13 cellular contexts compared by ENCODE assay signal in genomic region chr6:157222201-157222981, GRCh38.
A peak's percentile ranks its signal among the peaks of the same experiment; 100 is the strongest.
DNase-seq lines count a peak whose midpoint lies in the region; ATAC-seq, FAIRE-seq and TF ChIP-seq lines count a peak whose summit lies in the region.
"Had no signal": no experiment of that assay in that cellular context is flagged by ENCODE, and none has a peak within 500 bp of the region (broad histone marks: within the 10 kb centered on the region; RNA-seq: fewer than 3 reads in every experiment).

No MANE protein-coding gene starts in this region.

- H3K4me3 ChIP-seq in Caco-2 (ENCODE audit: low read depth, low read length) (no peak overlapping the region), pancreas (no peak overlapping the region)
- H3K4me3 ChIP-seq: left lung had no signal

- no peak overlapping the region for H3K27ac ChIP-seq in pancreas
- H3K27ac ChIP-seq: left lung had no signal

- WGBS in pancreas, 2 donors = 91 to 93% methylated on average over 17 of the region's 17 CpGs

- no peaks in the 10 kb centered on the region for H3K27me3 ChIP-seq in Caco-2 (replicated peaks; ENCODE audit: control insufficient read depth, insufficient read depth, low read length)
- no peaks in the 10 kb centered on the region for H3K27me3 ChIP-seq in pancreas
- H3K27me3 ChIP-seq: left lung had no signal

- TF ChIP-seq CTCF in CD14-positive monocyte (IDR thresholded peaks at IDR 0.05) (no peak), Caco-2 (IDR thresholded peaks at IDR 0.05; ENCODE audit: insufficient read depth in 1 of 2, low read depth in 1 of 2, low read length in 1 of 2, severe bottlenecking in 1 of 2, unreplicated experiment in 1 of 2) (no peak), pancreas (IDR thresholded peaks at IDR 0.05) (no peak)

- no peaks in the 10 kb centered on the region for H3K9me3 ChIP-seq in Caco-2
- no peaks in the 10 kb centered on the region for H3K9me3 ChIP-seq in pancreas
- H3K9me3 ChIP-seq: left lung had no signal

- DNase-seq in CD14-positive monocyte (ENCODE audit: low spot score) (no peak), Caco-2 (no peak), T-cell (peak in 2 of 34 experiments; percentile 5 to 13), mesenteric fat pad (ENCODE audit: low spot score) (peak; percentile 69), NCI-H2196 (lab: John Stamatoyannopoulos, UW; ENCODE audit: unreplicated experiment) (no peak), NCI-H2171 treated with DMSO at 0.1 percent for 48 hours (lab: John Stamatoyannopoulos, UW) (no peak), D341Med (ENCODE audit: low spot score) (no peak), pancreas (no peak)
- DNase-seq: DMS 273 treated with DMSO at 0.1 percent for 48 hours; effector memory CD4-positive, alpha-beta T cell; left lung; NCI-H748 treated with DMSO at 0.1 percent for 48 hours; stimulated activated naive CD4-positive, alpha-beta T cell treated with Interleukin-2 at 50 U/mL for 16 hours had no signal

- H3K27ac Mint-ChIP-seq in CD14-positive monocyte (peak overlapping the region in 4 of 7 donors; percentile 15 to 84 (median 62)), Caco-2 (ENCODE audit: unreplicated experiment) (peak overlapping the region; percentile 82), T-cell (peak overlapping the region in 1 of 2 donors; percentile 20)

- H3K4me1 Mint-ChIP-seq in CD14-positive monocyte (peaks cover 28% of the 10 kb centered on the region), Caco-2 (ENCODE audit: low read depth, unreplicated experiment) (peaks cover 19% of the 10 kb centered on the region), T-cell (peaks cover 39 to 54% (median 49%) of the 10 kb centered on the region in 3 donors)

- H3K27me3 Mint-ChIP-seq in CD14-positive monocyte (ENCODE audit: low read depth in 3 of 3) = peaks cover 26 to 43% (median 29%) of the 10 kb centered on the region in 3 donors
- no peaks in the 10 kb centered on the region for H3K27me3 Mint-ChIP-seq in Caco-2 (ENCODE audit: insufficient read depth, unreplicated experiment)
- H3K27me3 Mint-ChIP-seq in T-cell = no peaks in the 10 kb centered on the region

- no peak for ATAC-seq in T-cell (replicated peaks in 1 of 4)
- ATAC-seq in pancreas = no peak

- POLR2A ChIA-PET in Caco-2 (lab: Charles Lee) = no interaction called here
- POLR2A ChIA-PET in T-cell (lab: Charles Lee) = interaction anchor here (0.6 kb wide), 2 partner anchors 55 to 745 kb away, joined by 3 to 4 read pairs; no protein-coding TSS in a partner anchor

- H3K36me3 ChIP-seq in Caco-2 (ENCODE audit: control insufficient read depth, insufficient read depth, low read length) = 0 out of 2 replicates have a peak, but pooled peaks cover 2% of the 10 kb centered on the region
- no peaks in the 10 kb centered on the region for H3K36me3 ChIP-seq in pancreas
- H3K36me3 ChIP-seq: left lung had no signal

- FAIRE-seq in pancreas (lab: Jason Lieb, UNC) = no peak

- H3K4me1 ChIP-seq in Caco-2 (peaks cover 14% of the 10 kb centered on the region), pancreas (peaks cover 0 to 18% (median 6%) of the 10 kb centered on the region in 3 donors)

- BruUV-seq in Caco-2 (replicated peaks; lab: Mats Ljungman, UMichigan) = no TSS peak

- peaks cover 0 to 8% of the 10 kb centered on the region in 2 donors for H3K36me3 Mint-ChIP-seq in CD14-positive monocyte
- peaks cover 10% of the 10 kb centered on the region for H3K36me3 Mint-ChIP-seq in Caco-2 (ENCODE audit: insufficient read depth, unreplicated experiment)
- H3K36me3 Mint-ChIP-seq in T-cell = no peaks in the 10 kb centered on the region

- peaks cover 0 to 2% (median 0%) of the 10 kb centered on the region in 7 donors for H3K9me3 Mint-ChIP-seq in CD14-positive monocyte
- no peaks in the 10 kb centered on the region for H3K9me3 Mint-ChIP-seq in Caco-2 (ENCODE audit: unreplicated experiment)
- H3K9me3 Mint-ChIP-seq in T-cell = no peaks in the 10 kb centered on the region

- peak overlapping the region; percentile 16 to 98 for H3K4me3 Mint-ChIP-seq in CD14-positive monocyte
- H3K4me3 Mint-ChIP-seq in Caco-2 (ENCODE audit: unreplicated experiment) = peak overlapping the region; percentile 32
- H3K4me3 Mint-ChIP-seq in T-cell = peak overlapping the region; percentile 4 to 78 (median 70)

- CTCF ChIA-PET in Caco-2 (lab: Charles Lee) (no interaction called here), T-cell (lab: Charles Lee) (interaction anchor here in 1 of 2 donors (1.0 kb wide), 1 partner anchor 1907 kb away, joined by 3 read pairs; no protein-coding TSS in a partner anchor)

- intact Hi-C loops in CD14-positive monocyte (cut with micrococcal nuclease) (no loop called here), Caco-2 (cut with micrococcal nuclease; ENCODE audit: unreplicated experiment) (no loop called here), pancreas (cut with DNase I) (no loop called here)
